ENCODE assay signal across 1 cellular context in the genomic region with DNA sequence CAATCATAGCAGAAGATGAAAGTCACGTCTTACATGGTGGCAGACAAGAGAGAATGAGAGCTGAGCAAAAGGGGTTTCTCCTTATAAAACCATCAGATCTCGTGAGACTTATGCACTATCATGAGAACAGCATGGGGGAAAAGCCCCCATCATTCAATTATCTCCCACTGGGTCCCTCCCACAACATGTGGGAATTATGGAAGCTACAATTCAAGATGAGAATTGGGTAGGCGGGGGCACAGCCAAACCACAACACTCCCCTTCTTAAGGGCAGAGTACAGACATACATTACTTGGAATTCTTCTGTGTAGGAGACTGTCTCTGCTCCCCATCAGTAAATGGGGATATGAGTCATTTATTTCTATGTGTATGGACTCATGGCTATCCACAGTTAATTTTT.
TF ChIP-seq lines count a peak whose summit lies in the region.

No MANE protein-coding gene starts in this region.

TF ChIP-seq in HEK293, 187 proteins besides CTCF, POLR2A, EP300 and RAD21 (continued from another document):
- peak; percentile 50; the same call in 1 of the 2 replicates for TF ChIP-seq ZFHX2 (tag by site-specific recombination; conservative IDR thresholded peaks at IDR 0.05)
- no peak for TF ChIP-seq ZNF248 (tag by site-specific recombination; IDR thresholded peaks at IDR 0.05)
- no peak for TF ChIP-seq ZNF514 (tag by site-specific recombination; IDR thresholded peaks at IDR 0.05)
